Comparison of ENCODE assay signal across 24 cellular contexts in the genomic region with DNA sequence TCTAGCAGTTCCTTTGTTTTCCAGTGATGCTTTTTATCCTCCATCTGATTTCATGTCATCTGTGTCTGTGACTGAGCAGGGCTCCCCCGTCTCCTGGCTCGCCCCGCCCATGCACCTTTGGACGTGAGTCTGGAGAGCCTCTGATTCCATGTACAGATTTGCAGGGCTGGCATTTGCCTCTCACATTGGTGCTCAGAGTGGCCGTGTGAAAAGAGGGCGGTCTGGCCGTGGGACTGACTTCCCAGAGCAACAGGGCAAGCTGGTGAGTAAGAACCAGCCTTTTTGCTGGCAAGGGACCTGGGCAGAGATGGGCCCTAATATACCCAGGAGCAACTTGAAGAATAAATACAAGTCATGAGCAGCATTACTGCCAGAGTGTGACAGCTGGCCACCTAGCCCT.
DNase-seq lines count a peak whose midpoint lies in the region; ATAC-seq and TF ChIP-seq lines count a peak whose summit lies in the region.
"Had no signal": no experiment of that assay in that cellular context is flagged by ENCODE, and none has a peak within 500 bp of the region (broad histone marks: within the 10 kb centered on the region; RNA-seq: fewer than 3 reads in every experiment).

No MANE protein-coding gene starts in this region.

- no peak for ATAC-seq in stimulated activated naive CD8-positive, alpha-beta T cell treated with anti-CD3 and anti-CD28 coated beads, Interleukin-15, amount 100 ng/mL, for 72 hours
- ATAC-seq in GM21737 (IDR thresholded peaks at IDR 0.05; ENCODE audit: unreplicated experiment), result no peak
- ATAC-seq: HCT116, heart left ventricle had no signal

- H3K27ac ChIP-seq in iPS-20b (ENCODE audit: low read length) (no peak overlapping the region), spleen (peak overlapping the region in 2 of 8 donors; percentile 30 to 56)
- H3K27ac ChIP-seq: 22Rv1, colonic mucosa, heart left ventricle had no signal

- H3K9me3 ChIP-seq in MG63 (no peaks in the 10 kb centered on the region), iPS-20b (ENCODE audit: insufficient read depth, low read depth, low read length) (no peaks in the 10 kb centered on the region), spleen (peaks cover 0 to under 1% (median 0%) of the 10 kb centered on the region in 8 donors)
- H3K9me3 ChIP-seq: colonic mucosa, ovary, Peyer's patch had no signal

- H3K36me3 Mint-ChIP-seq in T-helper 1 cell treated with Interleukin-12 subunit alpha and Interleukin-12 subunit beta and Interleukin-4 antibody, amounts not matched to agents 30 μg/mL and 1 μg/mL, for 36 hours (ENCODE audit: low read depth), result no peaks in the 10 kb centered on the region

- peak overlapping the region; percentile 10; the same call in 1 of the 2 replicates for H3K9ac ChIP-seq in iPS-20b (ENCODE audit: low read depth, low read length)

- H3K4me3 ChIP-seq in MG63 (no peak overlapping the region), iPS-20b (ENCODE audit: low read length) (no peak overlapping the region), spleen (no peak overlapping the region)
- H3K4me3 ChIP-seq: colonic mucosa, heart left ventricle, ovary, Peyer's patch had no signal

- no peak for DNase-seq in T-helper 1 cell
- peak; percentile 45 for DNase-seq in MG63
- peak; percentile 34 for DNase-seq in spleen
- no peak for DNase-seq in stimulated activated naive CD8-positive, alpha-beta T cell treated with anti-CD3 and anti-CD28 coated beads, Interleukin-15, amount 100 ng/mL, for 72 hours
- DNase-seq in DMS79 treated with DMSO at 0.1 percent for 48 hours (lab: John Stamatoyannopoulos, UW), result no peak
- DNase-seq: activated naive CD4-positive, alpha-beta T cell treated with anti-CD3 and anti-CD28 coated beads for 36 hours; activated T-cell treated with anti-CD3 and anti-CD28 coated beads, Interleukin-2, amount 50 U/mL, for 48 hours; AML-193; colonic mucosa; endodermal cell; heart left ventricle; NCI-H1417 treated with DMSO at 0.1 percent for 48 hours; NCI-H510A treated with DMSO at 0.1 percent for 48 hours; NK-92 treated with Interleukin-12 subunit alpha and Interleukin-12 subunit beta, amount 100 ng/mL, for 24 hours; ovary; stimulated activated naive CD4-positive, alpha-beta T cell treated with Interleukin-2 at 50 U/mL for 16 hours; T1000; trophoblast cell had no signal

- H3K27me3 ChIP-seq in MG63, result no peaks in the 10 kb centered on the region
- peaks cover 11% of the 10 kb centered on the region for H3K27me3 ChIP-seq in iPS-20b (ENCODE audit: insufficient read depth, low read length)
- H3K27me3 ChIP-seq in spleen (replicated peaks in 1 of 7), result peaks cover 0 to 74% (median 15%) of the 10 kb centered on the region in 7 donors
- H3K27me3 ChIP-seq: ovary, Peyer's patch had no signal

- TF ChIP-seq CTCF in spleen (IDR thresholded peaks at IDR 0.05 in 8 of 11, conservative IDR thresholded peaks at IDR 0.05 in 3 of 11), result no peak

- H3K36me3 ChIP-seq in MG63 (no peaks in the 10 kb centered on the region), iPS-20b (ENCODE audit: insufficient read depth, low read depth, low read length) (no peaks in the 10 kb centered on the region), spleen (no peaks in the 10 kb centered on the region)
- H3K36me3 ChIP-seq: colonic mucosa, heart left ventricle, ovary, Peyer's patch had no signal

- H3K4me3 Mint-ChIP-seq in T-helper 1 cell treated with Interleukin-12 subunit alpha and Interleukin-12 subunit beta and Interleukin-4 antibody, amounts not matched to agents 30 μg/mL and 1 μg/mL, for 36 hours, result no peak overlapping the region
- peak overlapping the region in 1 of 2 donors; percentile 44 for H3K4me3 Mint-ChIP-seq in stimulated activated naive CD8-positive, alpha-beta T cell treated with anti-CD3 and anti-CD28 coated beads, Interleukin-15, amount 100 ng/mL, for 72 hours
- H3K4me3 Mint-ChIP-seq: activated naive CD4-positive, alpha-beta T cell treated with anti-CD3 and anti-CD28 coated beads for 36 hours had no signal

- H3K27me3 Mint-ChIP-seq in T-helper 1 cell treated with Interleukin-12 subunit alpha and Interleukin-12 subunit beta and Interleukin-4 antibody, amounts not matched to agents 30 μg/mL and 1 μg/mL, for 36 hours (ENCODE audit: low read depth), result no peaks in the 10 kb centered on the region
- H3K27me3 Mint-ChIP-seq in stimulated activated naive CD8-positive, alpha-beta T cell treated with anti-CD3 and anti-CD28 coated beads, Interleukin-15, amount 100 ng/mL, for 72 hours, result peaks cover 14% of the 10 kb centered on the region

- intact Hi-C loops in spleen (cut with DNase I; ENCODE audit: low total_unique reads), result no loop called here

- TF ChIP-seq POLR2A in spleen (IDR thresholded peaks at IDR 0.05), result no peak

- peaks cover 35% of the 10 kb centered on the region; the same call in 1 of the 2 replicates for H3K4me1 ChIP-seq in iPS-20b (ENCODE audit: insufficient read depth, low read length)
- peaks cover 0 to 41% (median 17%) of the 10 kb centered on the region in 6 donors for H3K4me1 ChIP-seq in spleen
- H3K4me1 ChIP-seq: colonic mucosa, Peyer's patch had no signal

- WGBS in spleen, 5 donors, result 65 to 96% (median 80%) methylated on average over 7 of the region's 7 CpGs

- H3K9me3 Mint-ChIP-seq in T-helper 1 cell treated with Interleukin-12 subunit alpha and Interleukin-12 subunit beta and Interleukin-4 antibody, amounts not matched to agents 30 μg/mL and 1 μg/mL, for 36 hours, result no peaks in the 10 kb centered on the region
- H3K9me3 Mint-ChIP-seq in stimulated activated naive CD8-positive, alpha-beta T cell treated with anti-CD3 and anti-CD28 coated beads, Interleukin-15, amount 100 ng/mL, for 72 hours, result no peaks in the 10 kb centered on the region

- H3K4me1 Mint-ChIP-seq in T-helper 1 cell treated with Interleukin-12 subunit alpha and Interleukin-12 subunit beta and Interleukin-4 antibody, amounts not matched to agents 30 μg/mL and 1 μg/mL, for 36 hours (ENCODE audit: low read depth), result peaks cover 25% of the 10 kb centered on the region
- H3K4me1 Mint-ChIP-seq in stimulated activated naive CD8-positive, alpha-beta T cell treated with anti-CD3 and anti-CD28 coated beads, Interleukin-15, amount 100 ng/mL, for 72 hours, result peaks cover 47% of the 10 kb centered on the region

- peak overlapping the region; percentile 5 for H3K27ac Mint-ChIP-seq in T-helper 1 cell treated with Interleukin-12 subunit alpha and Interleukin-12 subunit beta and Interleukin-4 antibody, amounts not matched to agents 30 μg/mL and 1 μg/mL, for 36 hours
- no peak overlapping the region for H3K27ac Mint-ChIP-seq in stimulated activated naive CD8-positive, alpha-beta T cell treated with anti-CD3 and anti-CD28 coated beads, Interleukin-15, amount 100 ng/mL, for 72 hours
- H3K27ac Mint-ChIP-seq: activated naive CD4-positive, alpha-beta T cell treated with anti-CD3 and anti-CD28 coated beads for 36 hours had no signal

Comparison
In these comparisons a context has a peak if more than half of its experiments do, and no peak if none do; other contexts are left out.
1. DNase-seq: peak in MG63 (single experiment) and spleen (single experiment); none in T-helper 1 cell (0 of 5), stimulated activated naive CD8-positive, alpha-beta T cell treated with anti-CD3 and anti-CD28 coated beads, Interleukin-15, amount 100 ng/mL, for 72 hours (0 of 2) and DMS79 treated with DMSO at 0.1 percent for 48 hours (single experiment).